In the genomic region with DNA sequence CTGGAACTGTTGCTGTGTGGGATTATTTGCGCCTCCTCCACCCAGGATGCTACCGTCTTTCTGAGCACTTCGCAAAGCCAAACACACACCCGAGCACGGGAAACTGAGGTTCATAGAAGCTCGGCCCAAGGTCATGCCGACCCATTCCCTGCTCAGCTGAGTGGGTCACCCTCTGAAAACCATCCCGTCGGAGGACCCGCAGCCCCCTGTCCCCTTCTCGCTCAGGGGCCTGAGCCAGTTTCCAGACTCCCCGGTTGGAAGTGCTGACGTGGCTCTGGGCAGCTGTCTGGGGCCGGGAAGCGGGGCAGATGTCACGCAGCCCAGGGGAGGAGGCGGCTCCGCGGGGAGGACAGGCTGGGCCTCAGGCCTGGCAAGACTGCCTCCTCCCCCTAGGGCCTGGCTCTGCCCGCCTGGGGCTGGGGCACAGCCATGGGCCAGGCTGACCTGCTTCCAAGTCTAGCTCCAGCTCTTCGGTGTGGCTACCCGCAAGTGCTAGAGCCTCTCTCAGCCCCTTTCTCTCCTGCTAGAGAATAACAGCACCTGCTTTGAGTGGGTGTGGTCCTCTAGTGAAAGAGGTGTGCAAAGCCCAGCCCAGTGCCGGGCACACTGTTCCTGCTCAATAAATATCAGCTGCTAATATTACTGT, we compare ENCODE assay signal across 8 cellular contexts. TPM values are rescaled to one million over a fixed set of nuclear protein-coding genes. Genes with fewer than 3 reads are reported as not detected.
DNase-seq lines count a peak whose midpoint lies in the region; ATAC-seq and TF ChIP-seq lines count a peak whose summit lies in the region.

No MANE protein-coding gene starts in this region.

- peaks cover 5 to 20% of the 10 kb centered on the region in 2 donors for H3K36me3 Mint-ChIP-seq in CD14-positive monocyte

- H3K9me2 ChIP-seq in hepatocyte (replicated peaks; ENCODE audit: insufficient read depth), result no peaks in the 10 kb centered on the region

- no peaks in the 10 kb centered on the region for H4K20me1 ChIP-seq in hepatocyte (ENCODE audit: insufficient read depth, poor library complexity, severe bottlenecking)

- DNase-seq in CD14-positive monocyte (ENCODE audit: low spot score), result peak; percentile 69
- peak; percentile 77 for DNase-seq in NCI-H187 treated with DMSO at 0.1 percent for 48 hours (lab: John Stamatoyannopoulos, UW)
- peak in 1 of 2 donors; percentile 91 for DNase-seq in ascending aorta (ENCODE audit: low spot score in 2 of 2)
- peak; percentile 85 for DNase-seq in hepatocyte (ENCODE audit: low spot score)
- peak; percentile 91 to 96 for DNase-seq in psoas muscle
- no peak for DNase-seq in cerebellar nuclear complex (lab: John Stamatoyannopoulos, UW)

- peak overlapping the region; percentile 45 to 77 (median 59) for H3K27ac Mint-ChIP-seq in CD14-positive monocyte

- H3K36me3 ChIP-seq in ascending aorta (no peaks in the 10 kb centered on the region), hepatocyte (replicated peaks; ENCODE audit: insufficient read depth, low read depth) (no peaks in the 10 kb centered on the region), psoas muscle (ENCODE audit: insufficient read depth in 1 of 2, low read depth in 1 of 2) (no peaks in the 10 kb centered on the region)

- no peaks in the 10 kb centered on the region for H3K9me3 Mint-ChIP-seq in CD14-positive monocyte

- intact Hi-C loops in CD14-positive monocyte (cut with micrococcal nuclease), result loop anchor here (1.0 to 5.0 kb wide), 2 partner anchors 10 to 34 kb away; a partner anchor contains a TSS
- intact Hi-C loops in ascending aorta (cut with DNase I), result loop anchor here (1.0 to 5.0 kb wide), 2 partner anchors 10 to 209 kb away; a partner anchor contains a TSS
- intact Hi-C loops in psoas muscle (cut with DNase I), result loop anchor here in 1 of 2 donors (10.0 kb wide), 2 partner anchors 207 to 327 kb away; no protein-coding TSS in a partner anchor

- H3K4me3 ChIP-seq in ascending aorta, result peak overlapping the region; percentile 56 to 70
- no peak overlapping the region for H3K4me3 ChIP-seq in hepatocyte
- peak overlapping the region; percentile 64 for H3K4me3 ChIP-seq in psoas muscle

- H3K27me3 ChIP-seq in ascending aorta, result no peaks in the 10 kb centered on the region
- no peaks in the 10 kb centered on the region for H3K27me3 ChIP-seq in hepatocyte
- no peaks in the 10 kb centered on the region for H3K27me3 ChIP-seq in psoas muscle (ENCODE audit: insufficient read depth in 3 of 3, low read length in 2 of 3)

- 34% methylated on average over 23 of the region's 23 CpGs for WGBS in hepatocyte (ENCODE audit: low lambda C conversion rate, missing lambda C conversion rate)
- 1 to 2% (median 2%) methylated on average over 19 to 23 of the region's 23 CpGs for WGBS in psoas muscle, 3 donors

- H3K4me3 Mint-ChIP-seq in CD14-positive monocyte, result peak overlapping the region; percentile 80 to 89

- H3K4me2 ChIP-seq in hepatocyte, result peak overlapping the region; percentile 94

- peak overlapping the region; percentile 83 to 91 for H3K27ac ChIP-seq in ascending aorta
- H3K27ac ChIP-seq in hepatocyte, result peak overlapping the region; percentile 93
- peak overlapping the region; percentile 96 for H3K27ac ChIP-seq in psoas muscle

- ATAC-seq in GM18502 (IDR thresholded peaks at IDR 0.05; ENCODE audit: poor library complexity, unreplicated experiment) (peak; percentile 20), psoas muscle (peak; percentile 78 to 81 (median 80)), HG03571 (IDR thresholded peaks at IDR 0.05; ENCODE audit: unreplicated experiment) (no peak)

- no peak overlapping the region for H2AFZ ChIP-seq in hepatocyte

- H3K9me3 ChIP-seq in ascending aorta (no peaks in the 10 kb centered on the region), hepatocyte (ENCODE audit: low read depth) (no peaks in the 10 kb centered on the region), psoas muscle (no peaks in the 10 kb centered on the region)

- H3K79me2 ChIP-seq in hepatocyte, result peaks cover 13% of the 10 kb centered on the region

- no peak for TF ChIP-seq CTCF in CD14-positive monocyte (IDR thresholded peaks at IDR 0.05)
- no peak for TF ChIP-seq CTCF in ascending aorta (IDR thresholded peaks at IDR 0.05)
- TF ChIP-seq CTCF in hepatocyte (IDR thresholded peaks at IDR 0.05; ENCODE audit: poor library complexity), result no peak
- TF ChIP-seq CTCF in psoas muscle (IDR thresholded peaks at IDR 0.05), result no peak

- peaks cover 33% of the 10 kb centered on the region for H3K4me1 Mint-ChIP-seq in CD14-positive monocyte

- H3K4me1 ChIP-seq in ascending aorta (peaks cover 10 to 33% of the 10 kb centered on the region in 2 donors), hepatocyte (ENCODE audit: insufficient read depth) (peaks cover 55% of the 10 kb centered on the region), psoas muscle (peaks cover 67% of the 10 kb centered on the region)

- peaks cover 22 to 60% (median 29%) of the 10 kb centered on the region in 3 donors for H3K27me3 Mint-ChIP-seq in CD14-positive monocyte (ENCODE audit: low read depth in 3 of 3)

RNA-seq across cellular contexts. Expression of a gene that starts 9.9 kb away (rescaled TPM):
- polyA plus RNA-seq in CD14-positive monocyte (10 to 100 TPM; 33.7 to 37.2 TPM), hepatocyte (98.7 and 106 TPM in 2 replicates), psoas muscle (10 to 100 TPM; 24.5 to 48.5 (median 27.0) TPM)
- total RNA-seq in ascending aorta (41.9 TPM), hepatocyte (90.9 and 110 TPM in 2 replicates), psoas muscle (10 to 100 TPM; 31.9 to 88.3 (median 48.5) TPM)

Comparison
In these comparisons a context has a peak if more than half of its experiments do, and no peak if none do; other contexts are left out.
1. DNase-seq: peak in CD14-positive monocyte (single experiment), NCI-H187 treated with DMSO at 0.1 percent for 48 hours (single experiment), hepatocyte (single experiment) and psoas muscle (2 of 2); none in cerebellar nuclear complex (0 of 2).
2. Peak in every context shown above with its lines, with median percentiles within 50 percentile points of each other: H3K27ac ChIP-seq.